ENCODE assay signal across 20 cellular contexts in genomic region chr2:20120569-20121416, GRCh38.
A peak's percentile ranks its signal among the peaks of the same experiment; 100 is the strongest.
DNase-seq lines count a peak whose midpoint lies in the region; ATAC-seq and TF ChIP-seq lines count a peak whose summit lies in the region.
"Had no signal": no experiment of that assay in that cellular context is flagged by ENCODE, and none has a peak within 500 bp of the region (broad histone marks: within the 10 kb centered on the region; RNA-seq: fewer than 3 reads in every experiment).

No MANE protein-coding gene starts in this region.

- no peak overlapping the region for H3K27ac ChIP-seq in trophoblast cell (ENCODE audit: low read depth, low read length)
- H3K27ac ChIP-seq: 22Rv1, A549, HL-60 had no signal

- no peaks in the 10 kb centered on the region for H3K9me3 Mint-ChIP-seq in type B pancreatic cell
- H3K9me3 Mint-ChIP-seq: CD4-positive, alpha-beta memory T cell had no signal

- H3K14ac ChIP-seq in trophoblast cell (ENCODE audit: low read length), result no peak overlapping the region

- H3K79me2 ChIP-seq in trophoblast cell (ENCODE audit: control insufficient read depth, insufficient read depth, low read length, poor library complexity), result no peaks in the 10 kb centered on the region

- no peak overlapping the region for H3K4me3 Mint-ChIP-seq in type B pancreatic cell
- H3K4me3 Mint-ChIP-seq: CD14-positive monocyte, H9 had no signal

- H3K9ac ChIP-seq in trophoblast cell (ENCODE audit: low read length), result no peak overlapping the region

- no peak overlapping the region for H4K12ac ChIP-seq in trophoblast cell (ENCODE audit: low read depth, low read length)

- H3K9me3 ChIP-seq in trophoblast cell (ENCODE audit: insufficient read depth, low read depth, low read length), result peaks cover 2% of the 10 kb centered on the region
- H3K9me3 ChIP-seq: A549 had no signal

- H3K27me3 Mint-ChIP-seq in type B pancreatic cell, result no peaks in the 10 kb centered on the region

- H2BK5ac ChIP-seq in trophoblast cell (ENCODE audit: low read depth, low read length, poor library complexity), result no peak overlapping the region

- H4K8ac ChIP-seq in trophoblast cell (ENCODE audit: low read depth, low read length), result no peak overlapping the region

- ATAC-seq in left lobe of liver, result peak; percentile 52
- ATAC-seq in GM19395 (IDR thresholded peaks at IDR 0.05; ENCODE audit: unreplicated experiment), result no peak
- ATAC-seq: A549 had no signal

- no peaks in the 10 kb centered on the region for H3K27me3 ChIP-seq in trophoblast cell (ENCODE audit: insufficient read depth, low read length)

- no peak overlapping the region for H3K4me3 ChIP-seq in trophoblast cell (ENCODE audit: low read depth, low read length)
- H3K4me3 ChIP-seq: A549 had no signal

- H3K36me3 ChIP-seq in trophoblast cell (ENCODE audit: control insufficient read depth in 1 of 2, insufficient read depth in 2 of 2, low read length in 2 of 2), result no peaks in the 10 kb centered on the region

- H2AFZ ChIP-seq in trophoblast cell (ENCODE audit: insufficient read depth, low read length, poor library complexity), result no peak overlapping the region

- peaks cover 4% of the 10 kb centered on the region for H3K79me1 ChIP-seq in trophoblast cell (ENCODE audit: low read length)

- DNase-seq in DMS53 (lab: John Stamatoyannopoulos, UW), result peak; percentile 8
- DNase-seq in DMS53 treated with DMSO at 0.1 percent for 48 hours (lab: John Stamatoyannopoulos, UW; ENCODE audit: unreplicated experiment), result no peak
- DNase-seq in left lobe of liver (ENCODE audit: low spot score), result no peak
- DNase-seq in trophoblast cell, result no peak
- no peak for DNase-seq in type B pancreatic cell (ENCODE audit: extremely low spot score, unreplicated experiment)
- no peak for DNase-seq in SHP77 treated with DMSO at 0.1 percent for 48 hours (lab: John Stamatoyannopoulos, UW)
- DNase-seq in GM10248 (ENCODE audit: extremely low spot score), result no peak
- DNase-seq: AML-193; CD4-positive, alpha-beta memory T cell; DMS153; DND-41; EL; H9; IMR-90; KBM-7 had no signal

- no peak overlapping the region for H3K4me2 ChIP-seq in trophoblast cell (ENCODE audit: low read length)
- H3K4me2 ChIP-seq: A549 had no signal

- H3K4ac ChIP-seq in trophoblast cell (ENCODE audit: low read depth, low read length), result no peak overlapping the region

- no peak overlapping the region for H3K23ac ChIP-seq in trophoblast cell (ENCODE audit: low read length)

- peaks cover 22% of the 10 kb centered on the region for H3K4me1 Mint-ChIP-seq in type B pancreatic cell (ENCODE audit: unreplicated experiment)
- H3K4me1 Mint-ChIP-seq: CD14-positive monocyte, H9 had no signal

- H3K4me1 ChIP-seq in trophoblast cell (ENCODE audit: control insufficient read depth in 1 of 2, insufficient read depth in 2 of 2, low read length in 2 of 2), result peaks cover 0 to 3% of the 10 kb centered on the region in 2 experiments
- H3K4me1 ChIP-seq: A549 had no signal

- peak overlapping the region; percentile 21 for H3K27ac Mint-ChIP-seq in type B pancreatic cell
- H3K27ac Mint-ChIP-seq: CD4-positive, alpha-beta memory T cell; H9 had no signal

- no CpG with 5 or more reads among the region's 10 CpGs for WGBS in trophoblast cell (ENCODE audit: extremely low coverage, insufficient coverage, insufficient read length)

- no peak overlapping the region for H2BK12ac ChIP-seq in trophoblast cell (ENCODE audit: low read length)

- H2AK5ac ChIP-seq in trophoblast cell (ENCODE audit: low read length), result no peak overlapping the region

- H4K91ac ChIP-seq in trophoblast cell (ENCODE audit: low read depth, low read length), result no peak overlapping the region

- TF ChIP-seq CTCF in type B pancreatic cell (conservative IDR thresholded peaks at IDR 0.05) (no peak), GM10248 (IDR thresholded peaks at IDR 0.05; ENCODE audit: control extremely low read depth, extremely low read depth, low read depth, missing control alignments) (no peak)

- H3K36me3 Mint-ChIP-seq in type B pancreatic cell, result no peaks in the 10 kb centered on the region
- H3K36me3 Mint-ChIP-seq: CD14-positive monocyte; CD4-positive, alpha-beta memory T cell had no signal

- peak overlapping the region; percentile 15 for H2BK120ac ChIP-seq in trophoblast cell (ENCODE audit: insufficient read depth, low read length, poor library complexity)

- CTCF ChIA-PET in GM10248 (lab: Yijun Ruan, JAX), result interaction anchor here (1.1 to 3.6 kb wide), 4 partner anchors 8 to 105 kb away, joined by 3 to 10 read pairs (median 4); partner anchors contain the start of gene SDC1

- H3K18ac ChIP-seq in trophoblast cell (ENCODE audit: low read length), result no peak overlapping the region

- POLR2A ChIA-PET in GM10248 (lab: Yijun Ruan, JAX), result no interaction called here
